Comparison of ENCODE assay signal across 1 cellular context in genomic region chr4:84324850-84325249, GRCh38.
TF ChIP-seq lines count a peak whose summit lies in the region.

No MANE protein-coding gene starts in this region.

TF ChIP-seq in H1, 55 proteins besides CTCF, POLR2A, EP300 and RAD21 (continued from another document):
- no peak for TF ChIP-seq GABPA (IDR thresholded peaks at IDR 0.05; ENCODE audit: borderline replicate concordance, insufficient read depth, low read length)
